Comparison of ENCODE assay signal across 9 cellular contexts in genomic region chr3:48560648-48561018, GRCh38. TPM values are rescaled to one million over a fixed set of nuclear protein-coding genes. Genes with fewer than 3 reads are reported as not detected.
A peak's percentile ranks its signal among the peaks of the same experiment; 100 is the strongest.
DNase-seq lines count a peak whose midpoint lies in the region; ATAC-seq and TF ChIP-seq lines count a peak whose summit lies in the region.
"Had no signal": no experiment of that assay in that cellular context is flagged by ENCODE, and none has a peak within 500 bp of the region (broad histone marks: within the 10 kb centered on the region; RNA-seq: fewer than 3 reads in every experiment).

No MANE protein-coding gene starts in this region.

- no peak overlapping the region for H2AFZ ChIP-seq in OCI-LY1 (ENCODE audit: low read length)
- H2AFZ ChIP-seq in fibroblast of lung (ENCODE audit: low read length): peak overlapping the region; percentile 18

- H3K27me3 ChIP-seq in DOHH2 (ENCODE audit: control insufficient read depth, low read length) (0 out of 2 replicates have a peak, but pooled peaks cover 2% of the 10 kb centered on the region), OCI-LY1 (ENCODE audit: insufficient read depth, low read length) (no peaks in the 10 kb centered on the region; the same call in none of the 2 replicates), fibroblast of lung (ENCODE audit: control insufficient read depth, insufficient read depth, low read length) (no peaks in the 10 kb centered on the region), psoas muscle (ENCODE audit: insufficient read depth in 3 of 3, low read length in 2 of 3) (no peaks in the 10 kb centered on the region)

- no peaks in the 10 kb centered on the region for H3K9me3 Mint-ChIP-seq in activated naive CD8-positive, alpha-beta T cell treated with anti-CD3 and anti-CD28 coated beads, Interleukin-2, amount 50 U/mL, for 24 hours

- DNase-seq in fibroblast of lung (ENCODE audit: low read depth in 2 of 2) (peak; percentile 15 to 19), psoas muscle (peak in 1 of 2 donors; percentile 36)
- DNase-seq in activated CD4-positive, alpha-beta T cell treated with anti-CD3 and anti-CD28 coated beads for 48 hours: no peak
- DNase-seq in activated naive CD8-positive, alpha-beta T cell treated with anti-CD3 and anti-CD28 coated beads, Interleukin-2, amount 50 U/mL, for 24 hours: no peak

- H3K9ac ChIP-seq in OCI-LY1 (ENCODE audit: low read length) (no peak overlapping the region; the same call in 1 of the 2 replicates), fibroblast of lung (ENCODE audit: insufficient read depth, low read length) (no peak overlapping the region)

- 6 to 7% (median 6%) methylated on average over 5 of the region's 5 CpGs for WGBS in psoas muscle, 3 donors

- peak overlapping the region; percentile 57 for H3K4me2 ChIP-seq in DOHH2 (ENCODE audit: low read length)
- H3K4me2 ChIP-seq in OCI-LY1 (ENCODE audit: low read length): peak overlapping the region; percentile 32; the same call in 1 of the 2 replicates
- H3K4me2 ChIP-seq in fibroblast of lung (ENCODE audit: extremely low read depth, insufficient read depth, low read length): peak overlapping the region; percentile 70

- ATAC-seq in psoas muscle (peak; percentile 34 to 56 (median 52)), GM19328 (IDR thresholded peaks at IDR 0.05; ENCODE audit: unreplicated experiment) (no peak), HG03571 (IDR thresholded peaks at IDR 0.05; ENCODE audit: unreplicated experiment) (no peak)
- no peak for ATAC-seq in activated naive CD8-positive, alpha-beta T cell treated with anti-CD3 and anti-CD28 coated beads, Interleukin-2, amount 50 U/mL, for 24 hours

- H3K79me2 ChIP-seq in DOHH2 (ENCODE audit: control insufficient read depth, low read length) (peaks cover 8% of the 10 kb centered on the region), OCI-LY1 (ENCODE audit: insufficient read depth, low read length) (no peaks in the 10 kb centered on the region), fibroblast of lung (ENCODE audit: control insufficient read depth, insufficient read depth, low read length) (no peaks in the 10 kb centered on the region)

- H3F3A ChIP-seq in DOHH2 (ENCODE audit: control insufficient read depth, insufficient read depth) (peaks cover 4% of the 10 kb centered on the region; the same call in 1 of the 2 replicates), OCI-LY1 (ENCODE audit: insufficient read depth, low read length) (no peaks in the 10 kb centered on the region)

- H3K36me3 ChIP-seq in DOHH2 (ENCODE audit: control insufficient read depth, low read length) (peaks cover 6% of the 10 kb centered on the region), OCI-LY1 (ENCODE audit: insufficient read depth, low read length) (no peaks in the 10 kb centered on the region), fibroblast of lung (ENCODE audit: control insufficient read depth, insufficient read depth, low read length) (peaks cover 6% of the 10 kb centered on the region), psoas muscle (ENCODE audit: insufficient read depth in 1 of 2, low read depth in 1 of 2) (no peaks in the 10 kb centered on the region)

- H4K20me1 ChIP-seq in DOHH2 (ENCODE audit: control insufficient read depth, insufficient read depth, low read depth, low read length) (0 out of 2 replicates have a peak, but pooled peaks cover 3% of the 10 kb centered on the region), OCI-LY1 (ENCODE audit: insufficient read depth, low read length) (no peaks in the 10 kb centered on the region), fibroblast of lung (ENCODE audit: control insufficient read depth, extremely low read depth, insufficient read depth, low read length) (no peaks in the 10 kb centered on the region)

- H3K9me2 ChIP-seq in DOHH2 (replicated peaks; ENCODE audit: control insufficient read depth, low read length) (no peaks in the 10 kb centered on the region), OCI-LY1 (ENCODE audit: low read depth, low read length) (no peaks in the 10 kb centered on the region)

- peaks cover 2% of the 10 kb centered on the region for H3K27me3 Mint-ChIP-seq in activated naive CD8-positive, alpha-beta T cell treated with anti-CD3 and anti-CD28 coated beads, Interleukin-2, amount 50 U/mL, for 24 hours

- no peak overlapping the region for H3K27ac ChIP-seq in DOHH2 (ENCODE audit: low read depth, low read length)
- H3K27ac ChIP-seq in OCI-LY1 (ENCODE audit: low read depth, low read length, poor library complexity, severe bottlenecking): no peak overlapping the region
- H3K27ac ChIP-seq in fibroblast of lung (ENCODE audit: insufficient read depth, low read length): peak overlapping the region; percentile 26
- peak overlapping the region; percentile 72 for H3K27ac ChIP-seq in psoas muscle

- H3K4me1 ChIP-seq in DOHH2 (ENCODE audit: control insufficient read depth, low read length) (peaks cover 48% of the 10 kb centered on the region), OCI-LY1 (ENCODE audit: insufficient read depth, low read length, severe bottlenecking) (peaks cover 33% of the 10 kb centered on the region), fibroblast of lung (ENCODE audit: control insufficient read depth, extremely low read depth, insufficient read depth, low read length) (peaks cover 43% of the 10 kb centered on the region), psoas muscle (peaks cover 33% of the 10 kb centered on the region)

- no peak overlapping the region for H3K27ac Mint-ChIP-seq in activated naive CD8-positive, alpha-beta T cell treated with anti-CD3 and anti-CD28 coated beads, Interleukin-2, amount 50 U/mL, for 24 hours

- no peak overlapping the region for H3K4me3 Mint-ChIP-seq in activated naive CD8-positive, alpha-beta T cell treated with anti-CD3 and anti-CD28 coated beads, Interleukin-2, amount 50 U/mL, for 24 hours

- H3K4me3 ChIP-seq in DOHH2 (ENCODE audit: low read length) (peak overlapping the region; percentile 35), OCI-LY1 (ENCODE audit: low read depth, low read length, poor library complexity, severe bottlenecking) (no peak overlapping the region), fibroblast of lung (replicated peaks in 1 of 4; ENCODE audit: control extremely low read depth in 1 of 4, insufficient read depth in 1 of 4, low read depth in 3 of 4, low read length in 4 of 4) (peak overlapping the region in 3 of 4 experiments; percentile 6 to 44 (median 7)), psoas muscle (peak overlapping the region; percentile 60)

- no peak for TF ChIP-seq CTCF in DOHH2 (IDR thresholded peaks at IDR 0.05; ENCODE audit: low read depth, low read length, poor library complexity, severe bottlenecking)
- TF ChIP-seq CTCF in OCI-LY1 (IDR thresholded peaks at IDR 0.05; ENCODE audit: low read length): no peak
- no peak for TF ChIP-seq CTCF in fibroblast of lung (conservative IDR thresholded peaks at IDR 0.05 in 1 of 2, IDR thresholded peaks at IDR 0.05 in 1 of 2; ENCODE audit: low read depth in 1 of 2, low read length in 2 of 2)
- no peak for TF ChIP-seq CTCF in psoas muscle (IDR thresholded peaks at IDR 0.05)

- H3K4me1 Mint-ChIP-seq in activated naive CD8-positive, alpha-beta T cell treated with anti-CD3 and anti-CD28 coated beads, Interleukin-2, amount 50 U/mL, for 24 hours: peaks cover 35% of the 10 kb centered on the region

- H3K9me3 ChIP-seq in DOHH2 (ENCODE audit: control insufficient read depth, insufficient read depth, low read length): no peaks in the 10 kb centered on the region
- H3K9me3 ChIP-seq in OCI-LY1 (ENCODE audit: low read length): no peaks in the 10 kb centered on the region
- no peaks in the 10 kb centered on the region for H3K9me3 ChIP-seq in fibroblast of lung (ENCODE audit: control insufficient read depth, insufficient read depth, low read depth, low read length)
- H3K9me3 ChIP-seq in psoas muscle: no peaks in the 10 kb centered on the region

- intact Hi-C loops in psoas muscle (cut with DNase I): loop anchor here in 1 of 2 donors (5.0 kb wide), 1 partner anchor 92 kb away; no protein-coding TSS in a partner anchor

- peaks cover 2% of the 10 kb centered on the region for H3K36me3 Mint-ChIP-seq in activated naive CD8-positive, alpha-beta T cell treated with anti-CD3 and anti-CD28 coated beads, Interleukin-2, amount 50 U/mL, for 24 hours (ENCODE audit: low read depth)

RNA-seq across cellular contexts. Expression of gene UCN2, which starts 2.9 kb away (rescaled TPM):
- total RNA-seq in fibroblast of lung: 0.26 and 0.66 TPM in 2 replicates
- polyA plus RNA-seq in fibroblast of lung: 0.07 and 0.27 TPM in 2 replicates
- polyA plus RNA-seq in fibroblast of lung (2012): 0.32 and 0.40 TPM in 2 replicates
- polyA minus RNA-seq in fibroblast of lung (ENCODE audit: low replicate concordance): 3.8 TPM in 1 of 2 replicates, not detected in the other
- under 1 TPM in 1 of 4 donors, not detected in 3; 0.32 TPM for total RNA-seq in psoas muscle
- polyA plus RNA-seq in psoas muscle: under 1 TPM in 2 of 3 donors, not detected in 1; 0.12 to 0.17 TPM
- total RNA-seq: T-helper 2 cell treated with Interferon-gamma antibody and Interleukin-4, amounts not matched to agents 100 ng/mL and 5 ng/mL, for 36 hours had no signal

RNA-seq across cellular contexts. Expression of gene PFKFB4, which starts 4.0 kb away (rescaled TPM):
- total RNA-seq in fibroblast of lung (6.7 and 12.2 TPM in 2 replicates), psoas muscle (1 to 10 TPM in 3 of 4 donors, under 1 TPM in 1; 0.95 to 4.1 (median 1.6) TPM)
- polyA plus RNA-seq in fibroblast of lung (4.9 and 9.3 TPM in 2 replicates), psoas muscle (1 to 10 TPM in 1 of 3 donors, under 1 TPM in 2; 0.25 to 2.1 (median 0.59) TPM)
- 4.8 and 7.8 TPM in 2 replicates for polyA plus RNA-seq in fibroblast of lung (2012)
- polyA minus RNA-seq in fibroblast of lung (ENCODE audit: low replicate concordance): 11.7 and 16.5 TPM in 2 replicates

RNA-seq across cellular contexts. Expression of gene COL7A1, which starts 34.5 kb away (rescaled TPM):
- total RNA-seq in fibroblast of lung (15.9 and 36.7 TPM in 2 replicates), psoas muscle (10 to 100 TPM in 1 of 4 donors, 1 to 10 TPM in 3; 5.1 to 22.2 (median 5.8) TPM)
- polyA plus RNA-seq in fibroblast of lung (3.4 and 3.6 TPM in 2 replicates), psoas muscle (1 to 10 TPM; 1.6 to 3.5 (median 2.7) TPM)
- polyA plus RNA-seq in fibroblast of lung (2012): 14.5 and 16.0 TPM in 2 replicates
- 23.6 and 24.3 TPM in 2 replicates for polyA minus RNA-seq in fibroblast of lung (ENCODE audit: low replicate concordance)

RNA-seq across cellular contexts. Expression of gene UQCRC1, which starts 48.8 kb away (rescaled TPM):
- total RNA-seq in fibroblast of lung (294 and 366 TPM in 2 replicates), psoas muscle (100 to 1,000 TPM; 466 to 704 (median 587) TPM)
- polyA plus RNA-seq in fibroblast of lung (226 and 289 TPM in 2 replicates), psoas muscle (100 to 1,000 TPM; 499 to 719 (median 685) TPM)
- polyA plus RNA-seq in fibroblast of lung (2012): 236 and 297 TPM in 2 replicates
- 1,337 and 1,368 TPM in 2 replicates for polyA minus RNA-seq in fibroblast of lung (ENCODE audit: low replicate concordance)

RNA-seq across cellular contexts. Expression of gene SHISA5, which starts 56.7 kb away (rescaled TPM):
- total RNA-seq in fibroblast of lung (92.7 and 136 TPM in 2 replicates), psoas muscle (10 to 100 TPM; 23.9 to 34.7 (median 28.7) TPM)
- polyA plus RNA-seq in fibroblast of lung (139 and 172 TPM in 2 replicates), psoas muscle (10 to 100 TPM; 16.9 to 24.3 (median 23.1) TPM)
- polyA plus RNA-seq in fibroblast of lung (2012): 222 and 271 TPM in 2 replicates
- 473 and 503 TPM in 2 replicates for polyA minus RNA-seq in fibroblast of lung (ENCODE audit: low replicate concordance)

Comparison
In these comparisons a context has a peak if more than half of its experiments do, and no peak if none do; other contexts are left out.
1. H3K27ac ChIP-seq: peak in fibroblast of lung (single experiment) and psoas muscle (single experiment); none in DOHH2 (single experiment) and OCI-LY1 (single experiment).
2. DNase-seq: peak in fibroblast of lung (2 of 2); none in activated CD4-positive, alpha-beta T cell treated with anti-CD3 and anti-CD28 coated beads for 48 hours (single experiment) and activated naive CD8-positive, alpha-beta T cell treated with anti-CD3 and anti-CD28 coated beads, Interleukin-2, amount 50 U/mL, for 24 hours (single experiment).
3. ATAC-seq: peak in psoas muscle (4 of 4); none in GM19328 (single experiment), HG03571 (single experiment) and activated naive CD8-positive, alpha-beta T cell treated with anti-CD3 and anti-CD28 coated beads, Interleukin-2, amount 50 U/mL, for 24 hours (single experiment).
4. Peak in every context shown above with its lines, with median percentiles within 50 percentile points of each other: H3K4me2 ChIP-seq.